17 cellular contexts compared by ENCODE assay signal in genomic region chr17:69012895-69013805, GRCh38. TPM values are rescaled to one million over a fixed set of nuclear protein-coding genes. Genes with fewer than 3 reads are reported as not detected.
DNase-seq lines count a peak whose midpoint lies in the region; FAIRE-seq and TF ChIP-seq lines count a peak whose summit lies in the region.
"Had no signal": no experiment of that assay in that cellular context is flagged by ENCODE, and none has a peak within 500 bp of the region (broad histone marks: within the 10 kb centered on the region; RNA-seq: fewer than 3 reads in every experiment).

No MANE protein-coding gene starts in this region.

- no peaks in the 10 kb centered on the region for H3K79me2 ChIP-seq in H9 (ENCODE audit: insufficient read depth, low read length)

- H2BK120ac ChIP-seq in H9 (ENCODE audit: low read depth, low read length, poor library complexity, severe bottlenecking): no peak overlapping the region

- H2AK5ac ChIP-seq in H9 (ENCODE audit: insufficient read length, low read length): no peak overlapping the region

- no peak overlapping the region for H3K27ac ChIP-seq in H9 (ENCODE audit: insufficient read length, low read depth, low read length)
- H3K27ac ChIP-seq: coronary artery, spleen had no signal

- H2BK20ac ChIP-seq in H9 (ENCODE audit: low read depth, low read length, poor library complexity, severe bottlenecking): no peak overlapping the region

- no peak overlapping the region for H4K8ac ChIP-seq in H9 (replicated peaks; ENCODE audit: insufficient read length, low read depth, low read length)

- no peak for FAIRE-seq in bronchial epithelial cell (lab: Jason Lieb, UNC)

- H2BK15ac ChIP-seq in H9 (ENCODE audit: low read depth, low read length): no peak overlapping the region

- H3K9me3 ChIP-seq in H9 (ENCODE audit: control insufficient read depth, low read depth, low read length): no peaks in the 10 kb centered on the region
- H3K9me3 ChIP-seq: spleen had no signal

- H3T11ph ChIP-seq in H9 (ENCODE audit: low read length): no peak overlapping the region

- no peak overlapping the region for H3K4me3 Mint-ChIP-seq in H9

- H3K36me3 ChIP-seq in bronchial epithelial cell (ENCODE audit: control insufficient read depth, insufficient read depth, low read length): no peaks in the 10 kb centered on the region
- H3K36me3 ChIP-seq: spleen had no signal

- no peak overlapping the region for H3K23ac ChIP-seq in H9 (ENCODE audit: insufficient read length, low read depth, low read length)

- DNase-seq in AG20443 (ENCODE audit: low spot score) (peak; percentile 17), NCI-H226 (peak; percentile 83), bronchial epithelial cell (ENCODE audit: low read depth) (peak; percentile 71), kidney tubule cell (ENCODE audit: low spot score) (peak; percentile 89), posterior cingulate gyrus (no peak), H4 (ENCODE audit: low spot score) (no peak), H9 (no peak)
- DNase-seq in central memory CD4-positive, alpha-beta T cell: no peak
- DNase-seq: activated CD4-positive, alpha-beta T cell treated with anti-CD3 and anti-CD28 coated beads, Interleukin-2, amount 50 U/mL, for 4 hours; activated T-cell treated with anti-CD3 and anti-CD28 coated beads, Interleukin-2, amount 50 U/mL, for 48 hours; midbrain; NCI-H2081 treated with DMSO at 0.1 percent for 48 hours; NCI-H774; occipital lobe; SHP77 treated with DMSO at 0.1 percent for 48 hours; spleen had no signal

- H3K4me1 Mint-ChIP-seq in H9: no peaks in the 10 kb centered on the region

- H3K9me3 Mint-ChIP-seq in H9: no peaks in the 10 kb centered on the region

- H3K27ac Mint-ChIP-seq in H9: no peak overlapping the region

- no CpG with 5 or more reads among the region's 4 CpGs for WGBS in H9 (ENCODE audit: extremely low coverage, insufficient read length, low lambda C conversion rate)

- H3K4me2 ChIP-seq in H9 (ENCODE audit: insufficient read depth, insufficient read length, low read length): no peak overlapping the region

- no peak overlapping the region for H2BK12ac ChIP-seq in H9 (ENCODE audit: insufficient read length, low read depth, low read length)

- no peaks in the 10 kb centered on the region for H4K20me1 ChIP-seq in H9 (ENCODE audit: control insufficient read depth, insufficient read depth, insufficient read length)

- H3K79me1 ChIP-seq in H9 (ENCODE audit: insufficient read depth, low read depth, low read length, poor library complexity, severe bottlenecking): no peaks in the 10 kb centered on the region

- no peaks in the 10 kb centered on the region for H3K27me3 ChIP-seq in bronchial epithelial cell (ENCODE audit: control insufficient read depth, insufficient read depth, low read length)
- no peaks in the 10 kb centered on the region for H3K27me3 ChIP-seq in H9 (ENCODE audit: insufficient read depth, low read length)
- H3K27me3 ChIP-seq: spleen had no signal

- H3K56ac ChIP-seq in H9 (ENCODE audit: insufficient read length, low read depth, low read length): no peak overlapping the region

- no peak overlapping the region for H3K14ac ChIP-seq in H9 (ENCODE audit: insufficient read depth, low read length)

- H3K4me1 ChIP-seq in H9 (ENCODE audit: insufficient read depth, low read length): no peaks in the 10 kb centered on the region
- H3K4me1 ChIP-seq: spleen had no signal

- H3K4me3 ChIP-seq in bronchial epithelial cell (ENCODE audit: low read depth, low read length): no peak overlapping the region
- H3K4me3 ChIP-seq: coronary artery, spleen had no signal

- no peak overlapping the region for H3K9ac ChIP-seq in H9 (ENCODE audit: extremely low read depth, insufficient read length, low read length)

- no peaks in the 10 kb centered on the region for H3K23me2 ChIP-seq in H9 (ENCODE audit: insufficient read length, low read depth, low read length, poor library complexity, severe bottlenecking)

- H3K36me3 Mint-ChIP-seq in H9 (ENCODE audit: insufficient read depth in 1 of 3, low read depth in 3 of 3): no peaks in the 10 kb centered on the region

- TF ChIP-seq CTCF in bronchial epithelial cell (IDR thresholded peaks at IDR 0.05; ENCODE audit: insufficient read depth, low read length, severe bottlenecking) (no peak), H9 (conservative IDR thresholded peaks at IDR 0.05) (no peak)

- H3K27me3 Mint-ChIP-seq in H9 (ENCODE audit: low read depth): no peaks in the 10 kb centered on the region

- no peak overlapping the region for H2BK5ac ChIP-seq in H9 (ENCODE audit: insufficient read length, low read length)

- H2AFZ ChIP-seq in H9 (ENCODE audit: low read length): no peak overlapping the region

- intact Hi-C loops in posterior cingulate gyrus (cut with DNase I): no loop called here

- H4K91ac ChIP-seq in H9 (ENCODE audit: insufficient read length, low read depth, low read length): no peak overlapping the region

- H3K18ac ChIP-seq in H9 (ENCODE audit: insufficient read length, low read depth, low read length): no peak overlapping the region

- H3K4ac ChIP-seq in H9 (ENCODE audit: low read depth, low read length): no peak overlapping the region

- no peak overlapping the region for H4K5ac ChIP-seq in H9 (ENCODE audit: insufficient read length, low read depth, low read length)

RNA-seq across cellular contexts. Expression of gene ABCA9, which starts 47.6 kb away (rescaled TPM):
- total RNA-seq in bronchial epithelial cell (0.13 and 0.26 TPM in 2 replicates), H9 (2021) (not detected in 2 replicates)
- not detected in 2 replicates for total RNA-seq in H4 (2014; rRNA removed; shearing (Covaris generic))

RNA-seq across cellular contexts. Expression of gene ABCA8, which starts 58.0 kb away (rescaled TPM):
- total RNA-seq in bronchial epithelial cell (under 0.01 and 0.13 TPM in 2 replicates), H9 (2021) (not detected in 2 replicates)
- total RNA-seq in H4 (2014; rRNA removed; shearing (Covaris generic)): not detected in 2 replicates

Comparison
In these comparisons a context has a peak if more than half of its experiments do, and no peak if none do; other contexts are left out.
1. DNase-seq: peak in AG20443 (single experiment), NCI-H226 (single experiment), bronchial epithelial cell (single experiment) and kidney tubule cell (single experiment); none in posterior cingulate gyrus (0 of 10), H4 (single experiment), central memory CD4-positive, alpha-beta T cell (single experiment) and H9 (single experiment).